In the genomic region with DNA sequence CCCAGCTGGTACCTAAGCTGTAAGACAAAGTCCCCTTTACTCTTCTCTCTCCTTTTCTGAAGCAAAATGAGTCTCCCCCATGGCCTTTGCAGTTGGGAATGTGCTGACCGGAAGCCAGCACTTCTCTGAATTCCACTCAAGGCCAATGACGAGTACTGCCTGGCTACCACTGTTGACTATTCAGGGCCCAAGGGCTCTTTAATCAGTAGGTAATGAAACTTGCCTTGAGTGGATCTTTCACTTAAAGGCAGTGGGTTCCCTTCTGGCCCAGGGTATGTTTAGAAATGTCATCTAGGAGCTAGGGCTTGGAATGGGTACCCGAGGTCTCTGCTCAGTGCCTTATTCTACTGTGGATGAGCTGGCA, we compare ENCODE assay signal across 25 cellular contexts.
A peak's percentile ranks its signal among the peaks of the same experiment; 100 is the strongest.
DNase-seq lines count a peak whose midpoint lies in the region; ATAC-seq and TF ChIP-seq lines count a peak whose summit lies in the region.
"Had no signal": no experiment of that assay in that cellular context is flagged by ENCODE, and none has a peak within 500 bp of the region (broad histone marks: within the 10 kb centered on the region; RNA-seq: fewer than 3 reads in every experiment).

No MANE protein-coding gene starts in this region.

- H3K27me3 ChIP-seq in left lung, result no peaks in the 10 kb centered on the region
- H3K27me3 ChIP-seq in lower lobe of right lung (ENCODE audit: low read depth), result no peaks in the 10 kb centered on the region
- H3K27me3 ChIP-seq in upper lobe of left lung, result no peaks in the 10 kb centered on the region
- H3K27me3 ChIP-seq in brain microvascular endothelial cell (replicated peaks), result no peaks in the 10 kb centered on the region
- H3K27me3 ChIP-seq: BLaER1 had no signal

- TF ChIP-seq POLR2A in upper lobe of left lung (IDR thresholded peaks at IDR 0.05), result no peak

- H3K27ac Mint-ChIP-seq in activated T-helper 1 cell treated with anti-CD3 and anti-CD28 coated beads, Interleukin-12 subunit alpha, Interleukin-12 subunit beta, Interleukin-2, Interleukin-4 antibody, amounts not matched to agents 30 ng/mL and 10 ng/mL and 1 ng/mL, durations not matched to agents 14 hours and 24 hours and 36 hours, result no peak overlapping the region
- H3K27ac Mint-ChIP-seq: CD14-positive monocyte; CD4-positive, alpha-beta memory T cell; CD8-positive, alpha-beta memory T cell had no signal

- H3K4me3 Mint-ChIP-seq in activated T-helper 1 cell treated with anti-CD3 and anti-CD28 coated beads, Interleukin-12 subunit alpha, Interleukin-12 subunit beta, Interleukin-2, Interleukin-4 antibody, amounts not matched to agents 30 ng/mL and 10 ng/mL and 1 ng/mL, durations not matched to agents 14 hours and 24 hours and 36 hours, result no peak overlapping the region
- H3K4me3 Mint-ChIP-seq: CD14-positive monocyte; CD4-positive, alpha-beta memory T cell; CD4-positive, CD25-positive, alpha-beta regulatory T cell; CD8-positive, alpha-beta memory T cell had no signal

- H3K27me3 Mint-ChIP-seq in activated T-helper 1 cell treated with anti-CD3 and anti-CD28 coated beads, Interleukin-12 subunit alpha, Interleukin-12 subunit beta, Interleukin-2, Interleukin-4 antibody, amounts not matched to agents 30 ng/mL and 10 ng/mL and 1 ng/mL, durations not matched to agents 14 hours and 24 hours and 36 hours (ENCODE audit: insufficient read depth), result peaks cover 2% of the 10 kb centered on the region
- H3K27me3 Mint-ChIP-seq: CD4-positive, alpha-beta memory T cell; CD4-positive, CD25-positive, alpha-beta regulatory T cell; CD8-positive, alpha-beta memory T cell had no signal

- 61 to 72% methylated on average over 3 of the region's 3 CpGs for WGBS in upper lobe of left lung, 2 donors

- H3K36me3 ChIP-seq in left lung, result no peaks in the 10 kb centered on the region
- no peaks in the 10 kb centered on the region for H3K36me3 ChIP-seq in lower lobe of right lung
- no peaks in the 10 kb centered on the region for H3K36me3 ChIP-seq in upper lobe of left lung
- H3K36me3 ChIP-seq in brain microvascular endothelial cell (replicated peaks), result no peaks in the 10 kb centered on the region
- H3K36me3 ChIP-seq: BE2C, BLaER1 had no signal

- peak in 2 of 4 donors; percentile 56 to 84 for TF ChIP-seq EP300 in upper lobe of left lung (IDR thresholded peaks at IDR 0.05)

- intact Hi-C loops in left lung (cut with DNase I) (no loop called here), lower lobe of right lung (cut with DNase I) (no loop called here), posterior cingulate gyrus (cut with DNase I) (no loop called here)
- intact Hi-C loops in activated T-helper 1 cell treated with anti-CD3 and anti-CD28 coated beads, Interleukin-12 subunit alpha, Interleukin-12 subunit beta, Interleukin-2, Interleukin-4 antibody, amounts not matched to agents 30 ng/mL and 10 ng/mL and 1 ng/mL, durations not matched to agents 14 hours and 24 hours and 36 hours (cut with micrococcal nuclease), result no loop called here

- no peaks in the 10 kb centered on the region for H3K4me1 Mint-ChIP-seq in activated T-helper 1 cell treated with anti-CD3 and anti-CD28 coated beads, Interleukin-12 subunit alpha, Interleukin-12 subunit beta, Interleukin-2, Interleukin-4 antibody, amounts not matched to agents 30 ng/mL and 10 ng/mL and 1 ng/mL, durations not matched to agents 14 hours and 24 hours and 36 hours (ENCODE audit: low read depth)
- H3K4me1 Mint-ChIP-seq: CD14-positive monocyte; CD4-positive, CD25-positive, alpha-beta regulatory T cell; CD8-positive, alpha-beta memory T cell had no signal

- H3K36me3 Mint-ChIP-seq in activated T-helper 1 cell treated with anti-CD3 and anti-CD28 coated beads, Interleukin-12 subunit alpha, Interleukin-12 subunit beta, Interleukin-2, Interleukin-4 antibody, amounts not matched to agents 30 ng/mL and 10 ng/mL and 1 ng/mL, durations not matched to agents 14 hours and 24 hours and 36 hours (ENCODE audit: low read depth), result no peaks in the 10 kb centered on the region
- H3K36me3 Mint-ChIP-seq: CD14-positive monocyte had no signal

- H3K9me3 Mint-ChIP-seq in activated T-helper 1 cell treated with anti-CD3 and anti-CD28 coated beads, Interleukin-12 subunit alpha, Interleukin-12 subunit beta, Interleukin-2, Interleukin-4 antibody, amounts not matched to agents 30 ng/mL and 10 ng/mL and 1 ng/mL, durations not matched to agents 14 hours and 24 hours and 36 hours, result no peaks in the 10 kb centered on the region

- H3K9me3 ChIP-seq in left lung (peaks cover 0 to 15% of the 10 kb centered on the region in 2 donors), lower lobe of right lung (peaks cover 5% of the 10 kb centered on the region), upper lobe of left lung (no peaks in the 10 kb centered on the region)
- H3K9me3 ChIP-seq: BE2C, BLaER1 had no signal

- DNase-seq in left lung (peak in 1 of 2 donors; percentile 46), lower lobe of right lung (no peak), upper lobe of left lung (peak in 1 of 2 donors; percentile 58), posterior cingulate gyrus (no peak), brain microvascular endothelial cell (no peak)
- DNase-seq in activated T-helper 1 cell treated with anti-CD3 and anti-CD28 coated beads, Interleukin-12 subunit alpha, Interleukin-12 subunit beta, Interleukin-2, Interleukin-4 antibody, amounts not matched to agents 30 ng/mL and 10 ng/mL and 1 ng/mL, durations not matched to agents 14 hours and 24 hours and 36 hours (ENCODE audit: low spot score), result no peak
- no peak for DNase-seq in activated CD4-positive, CD25-positive, alpha-beta regulatory T cell (lab: John Stamatoyannopoulos, UW)
- DNase-seq: 8988T; ACHN; BE2C; C1 segment of cervical spinal cord; CD4-positive, alpha-beta memory T cell; CD4-positive, CD25-positive, alpha-beta regulatory T cell; CD8-positive, alpha-beta memory T cell; COR-L47; DMS 273 treated with DMSO at 0.1 percent for 48 hours; DMS153; DMS53; DMS79; DND-41; EL; GDM1 had no signal

- ATAC-seq in left lung (peak; percentile 90), lower lobe of right lung (peak; percentile 90 to 93), upper lobe of left lung (ENCODE audit: low FRiP score in 2 of 2) (peak in 1 of 2 donors; percentile 81)
- ATAC-seq: GM12878 had no signal

- H3K4me1 ChIP-seq in left lung, result no peaks in the 10 kb centered on the region
- no peaks in the 10 kb centered on the region for H3K4me1 ChIP-seq in lower lobe of right lung
- no peaks in the 10 kb centered on the region for H3K4me1 ChIP-seq in upper lobe of left lung
- H3K4me1 ChIP-seq: BE2C, BLaER1 had no signal

- H3K4me3 ChIP-seq in left lung, result no peak overlapping the region
- no peak overlapping the region for H3K4me3 ChIP-seq in lower lobe of right lung
- H3K4me3 ChIP-seq in upper lobe of left lung, result no peak overlapping the region
- no peak overlapping the region for H3K4me3 ChIP-seq in brain microvascular endothelial cell (ENCODE audit: low read depth, low read length)
- H3K4me3 ChIP-seq: BLaER1, GM12878 had no signal

- H3K27ac ChIP-seq in left lung (peak overlapping the region in 1 of 2 donors; percentile 57), lower lobe of right lung (no peak overlapping the region), upper lobe of left lung (peak overlapping the region in 3 of 4 donors; percentile 6 to 69 (median 50)), brain microvascular endothelial cell (no peak overlapping the region)
- H3K27ac ChIP-seq: BLaER1 had no signal

- TF ChIP-seq CTCF in left lung (IDR thresholded peaks at IDR 0.05), result no peak
- TF ChIP-seq CTCF in lower lobe of right lung (IDR thresholded peaks at IDR 0.05), result no peak
- no peak for TF ChIP-seq CTCF in upper lobe of left lung (IDR thresholded peaks at IDR 0.05)
- no peak for TF ChIP-seq CTCF in brain microvascular endothelial cell (IDR thresholded peaks at IDR 0.05; ENCODE audit: low read depth, low read length, missing control alignments)

- in situ Hi-C loops in brain microvascular endothelial cell (cut with HindIII; ENCODE audit: low pct_ligation_motif_present, low sequenced_read_pairs), result no loop called here

Comparison
In these comparisons a context has a peak if more than half of its experiments do, and no peak if none do; other contexts are left out.
1. H3K27ac ChIP-seq: peak in upper lobe of left lung (3 of 4); none in lower lobe of right lung (single experiment) and brain microvascular endothelial cell (single experiment).